Comparison of ENCODE assay signal across 1 cellular context in genomic region chr4:55545133-55545532, GRCh38.
TF ChIP-seq lines count a peak whose summit lies in the region.

No MANE protein-coding gene starts in this region.

TF ChIP-seq in HepG2, 621 proteins besides CTCF, POLR2A, EP300 and RAD21 (continued from another document):
- TF ChIP-seq PATZ1 (CRISPR knock-in tag; IDR thresholded peaks at IDR 0.05) (no peak), CBX2 (IDR thresholded peaks at IDR 0.05; ENCODE audit: low read depth, low read length) (no peak), CBX2 (CRISPR knock-in tag; IDR thresholded peaks at IDR 0.05; ENCODE audit: low read depth) (no peak), ETV5 (CRISPR knock-in tag; IDR thresholded peaks at IDR 0.05; ENCODE audit: borderline replicate concordance) (no peak), CBFB (CRISPR knock-in tag; IDR thresholded peaks at IDR 0.05) (no peak), ZNF180 (CRISPR knock-in tag; IDR thresholded peaks at IDR 0.05; ENCODE audit: borderline replicate concordance, low read depth) (no peak), ZNF800 (CRISPR knock-in tag; IDR thresholded peaks at IDR 0.05) (no peak), GABPA (IDR thresholded peaks at IDR 0.05; ENCODE audit: low read depth, low read length) (no peak), GABPA (CRISPR knock-in tag; IDR thresholded peaks at IDR 0.05; ENCODE audit: low read depth) (no peak), ZNF18 (CRISPR knock-in tag; IDR thresholded peaks at IDR 0.05; ENCODE audit: insufficient replicate concordance) (no peak), ZBTB37 (CRISPR knock-in tag; IDR thresholded peaks at IDR 0.05) (no peak), ZNF713 (CRISPR knock-in tag; IDR thresholded peaks at IDR 0.05) (no peak), CHD4 (IDR thresholded peaks at IDR 0.05; ENCODE audit: borderline replicate concordance, low read length) (no peak), TRAFD1 (CRISPR knock-in tag; IDR thresholded peaks at IDR 0.05; ENCODE audit: borderline replicate concordance) (no peak), ZNF354B (CRISPR knock-in tag; IDR thresholded peaks at IDR 0.05) (no peak), SAFB2 (CRISPR knock-in tag; IDR thresholded peaks at IDR 0.05; ENCODE audit: borderline replicate concordance, low read depth) (no peak), MXD4 (CRISPR knock-in tag; IDR thresholded peaks at IDR 0.05) (no peak)
